12 cellular contexts compared by ENCODE assay signal in the genomic region with DNA sequence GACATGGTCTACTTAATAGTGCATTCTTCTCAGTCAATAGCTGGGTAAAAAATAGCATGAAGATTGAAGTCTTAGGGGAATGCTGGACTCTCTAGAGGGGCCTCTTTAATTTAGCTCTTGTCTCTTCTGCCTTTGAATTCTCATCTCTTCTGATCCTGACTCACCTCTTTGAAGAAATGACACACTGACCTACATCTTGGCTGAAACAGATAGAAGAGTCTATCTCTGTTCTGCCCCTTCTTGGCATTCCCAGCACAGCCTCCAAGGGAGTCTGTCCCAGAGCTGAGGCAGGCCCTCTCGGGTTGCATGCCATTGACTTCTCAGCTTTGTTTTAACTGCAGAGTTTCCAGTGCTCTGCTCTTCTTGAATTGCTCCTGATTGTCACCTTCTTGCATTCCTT. TPM values are rescaled to one million over a fixed set of nuclear protein-coding genes. Genes with fewer than 3 reads are reported as not detected.
DNase-seq lines count a peak whose midpoint lies in the region; ATAC-seq and TF ChIP-seq lines count a peak whose summit lies in the region.
"Had no signal": no experiment of that assay in that cellular context is flagged by ENCODE, and none has a peak within 500 bp of the region (broad histone marks: within the 10 kb centered on the region; RNA-seq: fewer than 3 reads in every experiment).

No MANE protein-coding gene starts in this region.

- H3K27me3 ChIP-seq in suprapubic skin, result no peaks in the 10 kb centered on the region
- H3K27me3 ChIP-seq: SJCRH30 had no signal

- TF ChIP-seq CTCF in suprapubic skin (IDR thresholded peaks at IDR 0.05), result no peak

- no peaks in the 10 kb centered on the region for H3K36me3 ChIP-seq in suprapubic skin
- H3K36me3 ChIP-seq: SJCRH30 had no signal

- H3K27me3 Mint-ChIP-seq in activated naive CD4-positive, alpha-beta T cell treated with anti-CD3 and anti-CD28 coated beads, Interleukin-2, amount 10 ng/mL, durations not matched to agents 7 days and 5 days, result no peaks in the 10 kb centered on the region
- no peaks in the 10 kb centered on the region for H3K27me3 Mint-ChIP-seq in activated T-helper 17 cell treated with anti-CD3 and anti-CD28 coated beads, Interleukin-2, amount 50 U/mL, for 72 hours

- no peak for TF ChIP-seq POLR2A in suprapubic skin (IDR thresholded peaks at IDR 0.05)

- H3K4me3 ChIP-seq in suprapubic skin, result no peak overlapping the region
- H3K4me3 ChIP-seq: SJCRH30 had no signal

- no peaks in the 10 kb centered on the region for H3K9me3 Mint-ChIP-seq in activated naive CD4-positive, alpha-beta T cell treated with anti-CD3 and anti-CD28 coated beads, Interleukin-2, amount 10 ng/mL, durations not matched to agents 7 days and 5 days
- no peaks in the 10 kb centered on the region for H3K9me3 Mint-ChIP-seq in activated T-helper 17 cell treated with anti-CD3 and anti-CD28 coated beads, Interleukin-2, amount 50 U/mL, for 72 hours

- peak overlapping the region; percentile 52 for H3K27ac Mint-ChIP-seq in activated naive CD4-positive, alpha-beta T cell treated with anti-CD3 and anti-CD28 coated beads, Interleukin-2, amount 10 ng/mL, durations not matched to agents 7 days and 5 days
- H3K27ac Mint-ChIP-seq in activated T-helper 17 cell treated with anti-CD3 and anti-CD28 coated beads, Interleukin-2, amount 50 U/mL, for 72 hours, result peak overlapping the region; percentile 13

- DNase-seq in activated naive CD4-positive, alpha-beta T cell treated with anti-CD3 and anti-CD28 coated beads, Interleukin-2, amount 10 ng/mL, durations not matched to agents 7 days and 5 days, result no peak
- DNase-seq in activated naive CD4-positive, alpha-beta T cell treated with anti-CD3 and anti-CD28 coated beads, Interleukin-2, amount 50 U/mL, for 16 hours, result no peak
- DNase-seq in medulla oblongata (ENCODE audit: extremely low spot score) (peak; percentile 44), suprapubic skin (ENCODE audit: low spot score in 2 of 2) (no peak), SKM-1 treated with dmso at 0.1 percent for 144 hours (lab: John Stamatoyannopoulos, UW; ENCODE audit: unreplicated experiment) (no peak), NCI-H345 treated with DMSO at 0.1 percent for 48 hours (lab: John Stamatoyannopoulos, UW; ENCODE audit: unreplicated experiment) (no peak)
- DNase-seq: AML-193; SJCRH30; stimulated activated CD4-positive, alpha-beta T cell treated with anti-CD3 and anti-CD28 coated beads, Interleukin-2, amount 100 ng/mL, for 48 hours had no signal

- no peak overlapping the region for H3K4me3 Mint-ChIP-seq in activated naive CD4-positive, alpha-beta T cell treated with anti-CD3 and anti-CD28 coated beads, Interleukin-2, amount 10 ng/mL, durations not matched to agents 7 days and 5 days
- H3K4me3 Mint-ChIP-seq in activated T-helper 17 cell treated with anti-CD3 and anti-CD28 coated beads, Interleukin-2, amount 50 U/mL, for 72 hours, result peak overlapping the region; percentile 66

- CTCF ChIA-PET in activated naive CD4-positive, alpha-beta T cell treated with anti-CD3 and anti-CD28 coated beads, Interleukin-2, amount 10 ng/mL, durations not matched to agents 7 days and 5 days (lab: Charles Lee), result interaction anchor here (0.7 to 1.2 kb wide), 2 partner anchors 10 to 20 kb away, joined by 3 to 4 read pairs; no protein-coding TSS in a partner anchor

- no peaks in the 10 kb centered on the region for H3K9me3 ChIP-seq in suprapubic skin
- H3K9me3 ChIP-seq: SJCRH30 had no signal

- ATAC-seq in activated T-helper 17 cell treated with anti-CD3 and anti-CD28 coated beads, Interleukin-2, amount 50 U/mL, for 72 hours (replicated peaks), result peak; percentile 87
- no peak for ATAC-seq in HG03159 (IDR thresholded peaks at IDR 0.05; ENCODE audit: unreplicated experiment)
- ATAC-seq: esophagus mucosa had no signal

- peaks cover 67% of the 10 kb centered on the region for H3K36me3 Mint-ChIP-seq in activated naive CD4-positive, alpha-beta T cell treated with anti-CD3 and anti-CD28 coated beads, Interleukin-2, amount 10 ng/mL, durations not matched to agents 7 days and 5 days
- peaks cover 51% of the 10 kb centered on the region for H3K36me3 Mint-ChIP-seq in activated T-helper 17 cell treated with anti-CD3 and anti-CD28 coated beads, Interleukin-2, amount 50 U/mL, for 72 hours (ENCODE audit: low read depth)

- 50% methylated on average over 1 of the region's 1 CpG for WGBS in suprapubic skin

- peak overlapping the region; percentile 1 for H3K27ac ChIP-seq in suprapubic skin
- H3K27ac ChIP-seq: SJCRH30 had no signal

- H3K4me1 Mint-ChIP-seq in activated naive CD4-positive, alpha-beta T cell treated with anti-CD3 and anti-CD28 coated beads, Interleukin-2, amount 10 ng/mL, durations not matched to agents 7 days and 5 days, result peaks cover 79% of the 10 kb centered on the region
- peaks cover 58% of the 10 kb centered on the region for H3K4me1 Mint-ChIP-seq in activated T-helper 17 cell treated with anti-CD3 and anti-CD28 coated beads, Interleukin-2, amount 50 U/mL, for 72 hours

- H3K4me1 ChIP-seq in suprapubic skin, result peaks cover 36% of the 10 kb centered on the region
- H3K4me1 ChIP-seq: SJCRH30 had no signal

- TF ChIP-seq EP300 in suprapubic skin (IDR thresholded peaks at IDR 0.05), result no peak

RNA-seq across cellular contexts. Expression of gene PTPRJ, which starts 55.7 kb away (rescaled TPM):
- 10 to 100 TPM; 36.1 to 52.8 TPM for total RNA-seq in activated T-helper 17 cell treated with anti-CD3 and anti-CD28 coated beads, Interleukin-2, amount 50 U/mL, for 72 hours
- 10 to 100 TPM in 3 of 4 donors, 1 to 10 TPM in 1; 4.0 to 15.5 (median 13.1) TPM for total RNA-seq in suprapubic skin
